16 cellular contexts compared by ENCODE assay signal in the genomic region with DNA sequence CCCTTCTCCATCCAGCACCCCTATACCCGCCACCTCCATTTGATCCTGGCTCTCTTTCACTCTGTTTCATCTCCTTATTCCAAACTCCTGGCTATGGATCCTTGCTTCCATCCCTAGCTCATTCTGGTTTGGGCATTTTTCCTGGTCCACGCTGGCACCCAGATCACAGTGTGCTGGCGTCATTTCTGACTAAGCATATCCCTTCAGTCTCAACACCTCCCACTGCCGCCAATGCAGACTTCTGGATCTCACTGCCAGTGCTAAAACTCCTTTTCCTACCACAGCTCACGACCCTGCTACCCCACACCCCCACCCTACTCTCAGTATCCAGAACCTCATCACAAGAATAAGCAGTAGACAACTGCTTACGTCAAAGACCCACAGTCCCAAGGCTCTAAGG. TPM values are rescaled to one million over a fixed set of nuclear protein-coding genes. Genes with fewer than 3 reads are reported as not detected.
A peak's percentile ranks its signal among the peaks of the same experiment; 100 is the strongest.
DNase-seq lines count a peak whose midpoint lies in the region; ATAC-seq and TF ChIP-seq lines count a peak whose summit lies in the region.
"Had no signal": no experiment of that assay in that cellular context is flagged by ENCODE, and none has a peak within 500 bp of the region (broad histone marks: within the 10 kb centered on the region; RNA-seq: fewer than 3 reads in every experiment).

No MANE protein-coding gene starts in this region.

- H3K4me2 ChIP-seq in GM23248 (ENCODE audit: unreplicated experiment): no peak overlapping the region
- H3K4me2 ChIP-seq: BLaER1 treated with 17β-estradiol and CSF1 and Interleukin-3, amounts not matched to agents 10 nM and 100 nM had no signal

- WGBS in GM23248 (ENCODE audit: low coverage in 1 of 2, low lambda C conversion rate in 2 of 2, missing lambda C conversion rate in 2 of 2), 2 experiments: 42 to 55% methylated on average over 6 of the region's 6 CpGs

- intact Hi-C loops in dorsolateral prefrontal cortex (cut with DNase I): loop anchor here in 1 of 2 donors (10.0 kb wide), 2 partner anchors 101 to 311 kb away; no protein-coding TSS in a partner anchor

- no peaks in the 10 kb centered on the region for H3K36me3 Mint-ChIP-seq in WTC11
- H3K36me3 Mint-ChIP-seq: CD4-positive, CD25-positive, alpha-beta regulatory T cell; CD8-positive, alpha-beta memory T cell had no signal

- no peaks in the 10 kb centered on the region for H3F3A ChIP-seq in GM23248 (ENCODE audit: insufficient read depth)

- H3K27ac Mint-ChIP-seq in WTC11: no peak overlapping the region
- H3K27ac Mint-ChIP-seq: B cell; CD4-positive, CD25-positive, alpha-beta regulatory T cell; CD8-positive, alpha-beta memory T cell had no signal

- no peaks in the 10 kb centered on the region for H4K20me1 ChIP-seq in GM23248 (ENCODE audit: insufficient read depth)
- H4K20me1 ChIP-seq: BLaER1 treated with 17β-estradiol and CSF1 and Interleukin-3, amounts not matched to agents 10 nM and 100 nM had no signal

- H3K4me3 Mint-ChIP-seq in WTC11: no peak overlapping the region
- H3K4me3 Mint-ChIP-seq: B cell; CD4-positive, CD25-positive, alpha-beta regulatory T cell; CD8-positive, alpha-beta memory T cell had no signal

- peak overlapping the region; percentile 66; the same call in 1 of the 2 replicates for H2AFZ ChIP-seq in GM23248

- no peaks in the 10 kb centered on the region for H3K9me3 Mint-ChIP-seq in WTC11

- CTCF ChIA-PET in WTC11 (lab: Charles Lee): no interaction called here

- TF ChIP-seq CTCF in dorsolateral prefrontal cortex (IDR thresholded peaks at IDR 0.05 in 54 of 56, conservative IDR thresholded peaks at IDR 0.05 in 2 of 56; ENCODE audit: low read depth in 1 of 56, partially characterized antibody in 56 of 56) (no peak), WTC11 (IDR thresholded peaks at IDR 0.05) (no peak)

- ATAC-seq in WTC11: no peak
- ATAC-seq: HepG2 had no signal

- H3K4me1 Mint-ChIP-seq in WTC11: peaks cover 4% of the 10 kb centered on the region; the same call in 1 of the 2 replicates
- H3K4me1 Mint-ChIP-seq: B cell; CD4-positive, CD25-positive, alpha-beta regulatory T cell; CD8-positive, alpha-beta memory T cell had no signal

- H3K27me3 Mint-ChIP-seq in WTC11 (ENCODE audit: low read depth): no peaks in the 10 kb centered on the region
- H3K27me3 Mint-ChIP-seq: CD4-positive, CD25-positive, alpha-beta regulatory T cell had no signal

- H3K79me2 ChIP-seq in GM23248 (ENCODE audit: insufficient read depth): no peaks in the 10 kb centered on the region

- H3K27ac ChIP-seq in GM23248 (no peak overlapping the region), dorsolateral prefrontal cortex (peak overlapping the region in 38 of 59 donors; percentile 6 to 85 (median 62))
- H3K27ac ChIP-seq: BLaER1 treated with 17β-estradiol and CSF1 and Interleukin-3, amounts not matched to agents 10 nM and 100 nM had no signal

- H3K9ac ChIP-seq in GM23248: no peak overlapping the region
- H3K9ac ChIP-seq: BLaER1 treated with 17β-estradiol and CSF1 and Interleukin-3, amounts not matched to agents 10 nM and 100 nM had no signal

- no peaks in the 10 kb centered on the region for H3K27me3 ChIP-seq in GM23248 (replicated peaks; ENCODE audit: insufficient read depth)
- no peaks in the 10 kb centered on the region for H3K27me3 ChIP-seq in dorsolateral prefrontal cortex
- H3K27me3 ChIP-seq: BLaER1 treated with 17β-estradiol and CSF1 and Interleukin-3, amounts not matched to agents 10 nM and 100 nM had no signal

- DNase-seq in GM23248: peak; percentile 69
- peak in 8 of 10 donors; percentile 44 to 82 (median 70) for DNase-seq in dorsolateral prefrontal cortex
- peak; percentile 56 for DNase-seq in occipital lobe (lab: John Stamatoyannopoulos, UW)
- DNase-seq in NCI-H2171 (lab: John Stamatoyannopoulos, UW): no peak
- no peak for DNase-seq in kidney tubule cell (ENCODE audit: low spot score)
- DNase-seq in C1 segment of cervical spinal cord (lab: John Stamatoyannopoulos, UW): no peak
- DNase-seq in WTC11 (ENCODE audit: low spot score): no peak
- DNase-seq: 8988T; CD4-positive, CD25-positive, alpha-beta regulatory T cell; CD8-positive, alpha-beta memory T cell; COR-L47; DMS 273 treated with DMSO at 0.1 percent for 48 hours had no signal

- in situ Hi-C loops in GM23248 (cut with MboI): no loop called here

- POLR2A ChIA-PET in WTC11 (lab: Charles Lee): no interaction called here

- no peak overlapping the region for H3K4me3 ChIP-seq in GM23248
- no peak overlapping the region for H3K4me3 ChIP-seq in dorsolateral prefrontal cortex
- H3K4me3 ChIP-seq: BLaER1 treated with 17β-estradiol and CSF1 and Interleukin-3, amounts not matched to agents 10 nM and 100 nM; HAP-1 had no signal

- no peaks in the 10 kb centered on the region for H3K36me3 ChIP-seq in GM23248 (ENCODE audit: low read depth)
- H3K36me3 ChIP-seq: BLaER1 treated with 17β-estradiol and CSF1 and Interleukin-3, amounts not matched to agents 10 nM and 100 nM; HAP-1 had no signal

- peaks cover 6% of the 10 kb centered on the region for H3K4me1 ChIP-seq in GM23248 (ENCODE audit: insufficient read depth)

- no peaks in the 10 kb centered on the region for H3K9me2 ChIP-seq in GM23248 (ENCODE audit: insufficient read depth)

- H3K9me3 ChIP-seq in GM23248 (ENCODE audit: low read depth): no peaks in the 10 kb centered on the region
- H3K9me3 ChIP-seq: BLaER1 treated with 17β-estradiol and CSF1 and Interleukin-3, amounts not matched to agents 10 nM and 100 nM; HAP-1 had no signal

TF ChIP-seq in WTC11, 78 proteins besides CTCF, POLR2A, EP300 and RAD21 (continues in another document):
- TF ChIP-seq PRRX2 (CRISPR knock-in tag; IDR thresholded peaks at IDR 0.05): no peak
- no peak for TF ChIP-seq JUN (CRISPR knock-in tag; IDR thresholded peaks at IDR 0.05)
- TF ChIP-seq FOXK1 (CRISPR knock-in tag; IDR thresholded peaks at IDR 0.05): no peak
- no peak for TF ChIP-seq NR1H2 (CRISPR knock-in tag; IDR thresholded peaks at IDR 0.05)
- TF ChIP-seq CDX4 (CRISPR knock-in tag; IDR thresholded peaks at IDR 0.05; ENCODE audit: borderline replicate concordance): no peak
- TF ChIP-seq E2F4 (CRISPR knock-in tag; IDR thresholded peaks at IDR 0.05; ENCODE audit: borderline replicate concordance, low read depth): no peak
- no peak for TF ChIP-seq ZNF281 (CRISPR knock-in tag; IDR thresholded peaks at IDR 0.05)
- TF ChIP-seq MYBL2 (CRISPR knock-in tag; IDR thresholded peaks at IDR 0.05): no peak
- TF ChIP-seq, protein P1, sequence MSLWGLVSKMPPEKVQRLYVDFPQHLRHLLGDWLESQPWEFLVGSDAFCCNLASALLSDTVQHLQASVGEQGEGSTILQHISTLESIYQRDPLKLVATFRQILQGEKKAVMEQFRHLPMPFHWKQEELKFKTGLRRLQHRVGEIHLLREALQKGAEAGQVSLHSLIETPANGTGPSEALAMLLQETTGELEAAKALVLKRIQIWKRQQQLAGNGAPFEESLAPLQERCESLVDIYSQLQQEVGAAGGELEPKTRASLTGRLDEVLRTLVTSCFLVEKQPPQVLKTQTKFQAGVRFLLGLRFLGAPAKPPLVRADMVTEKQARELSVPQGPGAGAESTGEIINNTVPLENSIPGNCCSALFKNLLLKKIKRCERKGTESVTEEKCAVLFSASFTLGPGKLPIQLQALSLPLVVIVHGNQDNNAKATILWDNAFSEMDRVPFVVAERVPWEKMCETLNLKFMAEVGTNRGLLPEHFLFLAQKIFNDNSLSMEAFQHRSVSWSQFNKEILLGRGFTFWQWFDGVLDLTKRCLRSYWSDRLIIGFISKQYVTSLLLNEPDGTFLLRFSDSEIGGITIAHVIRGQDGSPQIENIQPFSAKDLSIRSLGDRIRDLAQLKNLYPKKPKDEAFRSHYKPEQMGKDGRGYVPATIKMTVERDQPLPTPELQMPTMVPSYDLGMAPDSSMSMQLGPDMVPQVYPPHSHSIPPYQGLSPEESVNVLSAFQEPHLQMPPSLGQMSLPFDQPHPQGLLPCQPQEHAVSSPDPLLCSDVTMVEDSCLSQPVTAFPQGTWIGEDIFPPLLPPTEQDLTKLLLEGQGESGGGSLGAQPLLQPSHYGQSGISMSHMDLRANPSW (CRISPR knock-in tag; conservative IDR thresholded peaks at IDR 0.05; ENCODE audit: low read depth): no peak

RNA-seq across cellular contexts. Expression of gene SEC16B, which starts 16.3 kb away (rescaled TPM):
- total RNA-seq in GM23248 (2014; rRNA removed; shearing (Covaris generic)): 1.5 and 1.9 TPM in 2 replicates
- polyA plus RNA-seq in GM23248 (2016; fragmentation: Nextera tagmentation; extraction: Ambion mirVana): 1.8 and 2.2 TPM in 2 replicates
- total RNA-seq in dorsolateral prefrontal cortex: 10 to 100 TPM in 98 of 120 experiments, 1 to 10 TPM in 22; 3.3 to 29.4 (median 14.8) TPM
- total RNA-seq in occipital lobe: 0.78 TPM
- total RNA-seq in WTC11 (2021): 0.90 to 1.7 TPM (median 0.92 TPM) in 3 replicates
- total RNA-seq: CD4-positive, CD25-positive, alpha-beta regulatory T cell; CD8-positive, alpha-beta memory T cell had no signal
- polyA plus RNA-seq: CD4-positive, CD25-positive, alpha-beta regulatory T cell; CD8-positive, alpha-beta memory T cell had no signal

Comparison
In these comparisons a context has a peak if more than half of its experiments do, and no peak if none do; other contexts are left out.
1. DNase-seq: peak in GM23248 (single experiment), dorsolateral prefrontal cortex (8 of 10) and occipital lobe (single experiment); none in NCI-H2171 (single experiment), kidney tubule cell (single experiment), C1 segment of cervical spinal cord (0 of 14) and WTC11 (single experiment).